Comparison of ENCODE assay signal across 13 cellular contexts in the genomic region with DNA sequence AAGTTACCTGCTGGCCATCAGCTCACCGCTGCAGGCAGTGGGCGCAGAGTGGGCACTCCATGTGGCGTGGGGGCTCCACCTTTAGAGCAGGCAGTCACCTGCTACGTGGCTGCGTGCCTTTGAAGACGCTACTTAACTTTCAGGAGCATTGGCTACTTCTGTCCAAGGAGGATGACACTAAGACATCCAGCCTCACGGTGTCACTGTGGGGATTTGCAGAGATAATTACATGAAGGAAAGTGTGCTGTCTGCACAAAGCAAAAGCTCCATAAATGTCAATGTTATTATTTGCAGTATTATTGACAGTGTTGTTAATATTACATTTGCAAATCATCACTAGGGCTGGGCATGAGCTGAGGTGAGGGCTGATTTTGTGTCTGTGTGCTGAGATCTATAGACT.
DNase-seq lines count a peak whose midpoint lies in the region; ATAC-seq and TF ChIP-seq lines count a peak whose summit lies in the region.
"Had no signal": no experiment of that assay in that cellular context is flagged by ENCODE, and none has a peak within 500 bp of the region (broad histone marks: within the 10 kb centered on the region; RNA-seq: fewer than 3 reads in every experiment).

No MANE protein-coding gene starts in this region.

- H3K4me1 Mint-ChIP-seq in activated CD4-positive, alpha-beta T cell treated with anti-CD3 and anti-CD28 coated beads, Interleukin-2, amount 10 ng/mL, durations not matched to agents 7 days and 5 days, result peaks cover 4% of the 10 kb centered on the region
- no peaks in the 10 kb centered on the region for H3K4me1 Mint-ChIP-seq in activated CD8-positive, alpha-beta memory T cell treated with anti-CD3 and anti-CD28 coated beads, Interleukin-2, amount 10 ng/mL, durations not matched to agents 7 days and 5 days
- no peaks in the 10 kb centered on the region for H3K4me1 Mint-ChIP-seq in activated T-helper 1 cell treated with anti-CD3 and anti-CD28 coated beads, Interleukin-12 subunit alpha, Interleukin-12 subunit beta, Interleukin-2, Interleukin-4 antibody, amounts not matched to agents 30 ng/mL and 10 ng/mL and 1 ng/mL, durations not matched to agents 14 hours and 24 hours and 36 hours (ENCODE audit: low read depth)
- H3K4me1 Mint-ChIP-seq: B cell had no signal

- CTCF ChIA-PET in activated CD4-positive, alpha-beta T cell treated with anti-CD3 and anti-CD28 coated beads, Interleukin-2, amount 10 ng/mL, durations not matched to agents 7 days and 5 days (lab: Charles Lee), result no interaction called here
- CTCF ChIA-PET in activated CD8-positive, alpha-beta memory T cell treated with anti-CD3 and anti-CD28 coated beads, Interleukin-2, amount 10 ng/mL, durations not matched to agents 7 days and 5 days (lab: Charles Lee), result no interaction called here

- peak; percentile 23 for DNase-seq in activated CD4-positive, alpha-beta T cell treated with anti-CD3 and anti-CD28 coated beads, Interleukin-2, amount 10 ng/mL, durations not matched to agents 7 days and 5 days
- no peak for DNase-seq in activated CD4-positive, alpha-beta T cell treated with anti-CD3 and anti-CD28 coated beads for 1 hour
- DNase-seq in choroid plexus epithelial cell (ENCODE audit: low read depth) (peak; percentile 55), sciatic nerve (ENCODE audit: low spot score) (no peak)
- DNase-seq in activated CD8-positive, alpha-beta memory T cell treated with anti-CD3 and anti-CD28 coated beads, Interleukin-2, amount 10 ng/mL, durations not matched to agents 7 days and 5 days, result no peak
- no peak for DNase-seq in activated T-helper 1 cell treated with anti-CD3 and anti-CD28 coated beads, Interleukin-12 subunit alpha, Interleukin-12 subunit beta, Interleukin-2, Interleukin-4 antibody, amounts not matched to agents 30 ng/mL and 10 ng/mL and 1 ng/mL, durations not matched to agents 14 hours and 24 hours and 36 hours (ENCODE audit: low spot score)
- DNase-seq: activated CD4-positive, CD25-positive, alpha-beta regulatory T cell treated with anti-CD3 and anti-CD28 coated beads, Interleukin-2, amount 50 U/mL, for 72 hours; body of pancreas; NCI-H446 treated with DMSO at 0.1 percent for 48 hours had no signal

- H3K4me3 Mint-ChIP-seq in activated CD4-positive, alpha-beta T cell treated with anti-CD3 and anti-CD28 coated beads, Interleukin-2, amount 10 ng/mL, durations not matched to agents 7 days and 5 days, result no peak overlapping the region
- no peak overlapping the region for H3K4me3 Mint-ChIP-seq in activated CD8-positive, alpha-beta memory T cell treated with anti-CD3 and anti-CD28 coated beads, Interleukin-2, amount 10 ng/mL, durations not matched to agents 7 days and 5 days
- no peak overlapping the region for H3K4me3 Mint-ChIP-seq in activated T-helper 1 cell treated with anti-CD3 and anti-CD28 coated beads, Interleukin-12 subunit alpha, Interleukin-12 subunit beta, Interleukin-2, Interleukin-4 antibody, amounts not matched to agents 30 ng/mL and 10 ng/mL and 1 ng/mL, durations not matched to agents 14 hours and 24 hours and 36 hours
- H3K4me3 Mint-ChIP-seq: B cell had no signal

- POLR2A ChIA-PET in activated CD4-positive, alpha-beta T cell treated with anti-CD3 and anti-CD28 coated beads, Interleukin-2, amount 10 ng/mL, durations not matched to agents 7 days and 5 days (lab: Charles Lee), result no interaction called here

- ATAC-seq in sciatic nerve (peak; percentile 38), HG03469 (IDR thresholded peaks at IDR 0.05; ENCODE audit: unreplicated experiment) (no peak)
- ATAC-seq in activated CD8-positive, alpha-beta memory T cell treated with anti-CD3 and anti-CD28 coated beads, Interleukin-2, amount 10 ng/mL, durations not matched to agents 7 days and 5 days, result no peak
- ATAC-seq: body of pancreas had no signal

- TF ChIP-seq CTCF in LNCAP (IDR thresholded peaks at IDR 0.05), result peak; percentile 34; the same call in 1 of the 2 replicates
- peak; percentile 45 for TF ChIP-seq CTCF in choroid plexus epithelial cell (conservative IDR thresholded peaks at IDR 0.05; ENCODE audit: low read depth, low read length)

- H3K27me3 Mint-ChIP-seq in activated CD4-positive, alpha-beta T cell treated with anti-CD3 and anti-CD28 coated beads, Interleukin-2, amount 10 ng/mL, durations not matched to agents 7 days and 5 days, result peaks cover 9% of the 10 kb centered on the region
- peaks cover 28% of the 10 kb centered on the region for H3K27me3 Mint-ChIP-seq in activated CD8-positive, alpha-beta memory T cell treated with anti-CD3 and anti-CD28 coated beads, Interleukin-2, amount 10 ng/mL, durations not matched to agents 7 days and 5 days
- peaks cover 9% of the 10 kb centered on the region for H3K27me3 Mint-ChIP-seq in activated T-helper 1 cell treated with anti-CD3 and anti-CD28 coated beads, Interleukin-12 subunit alpha, Interleukin-12 subunit beta, Interleukin-2, Interleukin-4 antibody, amounts not matched to agents 30 ng/mL and 10 ng/mL and 1 ng/mL, durations not matched to agents 14 hours and 24 hours and 36 hours (ENCODE audit: insufficient read depth)

- H3K27ac Mint-ChIP-seq in activated CD4-positive, alpha-beta T cell treated with anti-CD3 and anti-CD28 coated beads, Interleukin-2, amount 10 ng/mL, durations not matched to agents 7 days and 5 days, result no peak overlapping the region
- no peak overlapping the region for H3K27ac Mint-ChIP-seq in activated CD8-positive, alpha-beta memory T cell treated with anti-CD3 and anti-CD28 coated beads, Interleukin-2, amount 10 ng/mL, durations not matched to agents 7 days and 5 days
- H3K27ac Mint-ChIP-seq in activated T-helper 1 cell treated with anti-CD3 and anti-CD28 coated beads, Interleukin-12 subunit alpha, Interleukin-12 subunit beta, Interleukin-2, Interleukin-4 antibody, amounts not matched to agents 30 ng/mL and 10 ng/mL and 1 ng/mL, durations not matched to agents 14 hours and 24 hours and 36 hours, result no peak overlapping the region
- H3K27ac Mint-ChIP-seq: B cell had no signal

- no peaks in the 10 kb centered on the region for H3K36me3 Mint-ChIP-seq in activated CD4-positive, alpha-beta T cell treated with anti-CD3 and anti-CD28 coated beads, Interleukin-2, amount 10 ng/mL, durations not matched to agents 7 days and 5 days (ENCODE audit: low read depth)
- no peaks in the 10 kb centered on the region for H3K36me3 Mint-ChIP-seq in activated CD8-positive, alpha-beta memory T cell treated with anti-CD3 and anti-CD28 coated beads, Interleukin-2, amount 10 ng/mL, durations not matched to agents 7 days and 5 days
- no peaks in the 10 kb centered on the region for H3K36me3 Mint-ChIP-seq in activated T-helper 1 cell treated with anti-CD3 and anti-CD28 coated beads, Interleukin-12 subunit alpha, Interleukin-12 subunit beta, Interleukin-2, Interleukin-4 antibody, amounts not matched to agents 30 ng/mL and 10 ng/mL and 1 ng/mL, durations not matched to agents 14 hours and 24 hours and 36 hours (ENCODE audit: low read depth)

- no peak overlapping the region for H3K4me3 ChIP-seq in choroid plexus epithelial cell (ENCODE audit: low read depth, low read length)
- H3K4me3 ChIP-seq: body of pancreas, vagina had no signal

- no peaks in the 10 kb centered on the region for H3K9me3 Mint-ChIP-seq in activated CD4-positive, alpha-beta T cell treated with anti-CD3 and anti-CD28 coated beads, Interleukin-2, amount 10 ng/mL, durations not matched to agents 7 days and 5 days
- no peaks in the 10 kb centered on the region for H3K9me3 Mint-ChIP-seq in activated CD8-positive, alpha-beta memory T cell treated with anti-CD3 and anti-CD28 coated beads, Interleukin-2, amount 10 ng/mL, durations not matched to agents 7 days and 5 days (ENCODE audit: low read depth)
- H3K9me3 Mint-ChIP-seq in activated T-helper 1 cell treated with anti-CD3 and anti-CD28 coated beads, Interleukin-12 subunit alpha, Interleukin-12 subunit beta, Interleukin-2, Interleukin-4 antibody, amounts not matched to agents 30 ng/mL and 10 ng/mL and 1 ng/mL, durations not matched to agents 14 hours and 24 hours and 36 hours, result no peaks in the 10 kb centered on the region

- intact Hi-C loops in sciatic nerve (cut with DNase I), result no loop called here
- intact Hi-C loops in activated T-helper 1 cell treated with anti-CD3 and anti-CD28 coated beads, Interleukin-12 subunit alpha, Interleukin-12 subunit beta, Interleukin-2, Interleukin-4 antibody, amounts not matched to agents 30 ng/mL and 10 ng/mL and 1 ng/mL, durations not matched to agents 14 hours and 24 hours and 36 hours (cut with micrococcal nuclease), result no loop called here

Comparison
In these comparisons a context has a peak if more than half of its experiments do, and no peak if none do; other contexts are left out.
1. DNase-seq: peak in activated CD4-positive, alpha-beta T cell treated with anti-CD3 and anti-CD28 coated beads, Interleukin-2, amount 10 ng/mL, durations not matched to agents 7 days and 5 days (single experiment) and choroid plexus epithelial cell (single experiment); none in activated CD4-positive, alpha-beta T cell treated with anti-CD3 and anti-CD28 coated beads for 1 hour (single experiment), sciatic nerve (single experiment), activated CD8-positive, alpha-beta memory T cell treated with anti-CD3 and anti-CD28 coated beads, Interleukin-2, amount 10 ng/mL, durations not matched to agents 7 days and 5 days (single experiment) and activated T-helper 1 cell treated with anti-CD3 and anti-CD28 coated beads, Interleukin-12 subunit alpha, Interleukin-12 subunit beta, Interleukin-2, Interleukin-4 antibody, amounts not matched to agents 30 ng/mL and 10 ng/mL and 1 ng/mL, durations not matched to agents 14 hours and 24 hours and 36 hours (single experiment).